8 cellular contexts compared by ENCODE assay signal in genomic region chr2:161063946-161064306, GRCh38.
A peak's percentile ranks its signal among the peaks of the same experiment; 100 is the strongest.
DNase-seq lines count a peak whose midpoint lies in the region; ATAC-seq and TF ChIP-seq lines count a peak whose summit lies in the region.

No MANE protein-coding gene starts in this region.

- H3K36me3 Mint-ChIP-seq in HFFc6 (ENCODE audit: low read depth), result no peaks in the 10 kb centered on the region

- WGBS in upper lobe of left lung, 2 donors, result 15 to 23% methylated on average over 2 of the region's 2 CpGs

- no peak overlapping the region for H3K27ac Mint-ChIP-seq in HFFc6

- H3K4me3 ChIP-seq in muscle layer of colon (ENCODE audit: low read depth in 1 of 2, low read length in 2 of 2), result no peak overlapping the region
- no peak overlapping the region for H3K4me3 ChIP-seq in upper lobe of left lung

- H3K36me3 ChIP-seq in KOPT-K1 (ENCODE audit: insufficient read depth, low read length) (no peaks in the 10 kb centered on the region), muscle layer of colon (ENCODE audit: insufficient read depth, low read length) (no peaks in the 10 kb centered on the region), upper lobe of left lung (no peaks in the 10 kb centered on the region)

- no peak overlapping the region; the same call in 1 of the 2 replicates for H3K4me3 Mint-ChIP-seq in HFFc6

- ATAC-seq in GM18873 (IDR thresholded peaks at IDR 0.05; ENCODE audit: low FRiP score, unreplicated experiment) (peak; percentile 35), upper lobe of left lung (ENCODE audit: low FRiP score in 2 of 2) (no peak)

- H3K4me1 Mint-ChIP-seq in HFFc6 (ENCODE audit: low read depth), result peaks cover 13% of the 10 kb centered on the region

- H3K27me3 Mint-ChIP-seq in HFFc6 (ENCODE audit: insufficient read depth), result peaks cover 2% of the 10 kb centered on the region

- H3K4me1 ChIP-seq in muscle layer of colon (ENCODE audit: insufficient read depth, low read length), result peaks cover 13% of the 10 kb centered on the region
- H3K4me1 ChIP-seq in upper lobe of left lung, result peaks cover 0 to 7% (median 5%) of the 10 kb centered on the region in 4 donors

- peak; percentile 74 for TF ChIP-seq CTCF in HFFc6 (IDR thresholded peaks at IDR 0.05)
- no peak for TF ChIP-seq CTCF in upper lobe of left lung (IDR thresholded peaks at IDR 0.05)

- H3K9ac ChIP-seq in muscle layer of colon (ENCODE audit: low read length), result peak overlapping the region; percentile 8

- H3K27me3 ChIP-seq in muscle layer of colon (ENCODE audit: control insufficient read depth in 1 of 2, insufficient read depth in 2 of 2, low read length in 2 of 2) (no peaks in the 10 kb centered on the region), upper lobe of left lung (no peaks in the 10 kb centered on the region)

- DNase-seq in HFFc6, result no peak
- no peak for DNase-seq in upper lobe of left lung
- no peak for DNase-seq in D341Med (ENCODE audit: low spot score)
- DNase-seq in NCI-H2196 (lab: John Stamatoyannopoulos, UW; ENCODE audit: unreplicated experiment), result no peak
- no peak for DNase-seq in occipital lobe (lab: John Stamatoyannopoulos, UW)

- TF ChIP-seq POLR2A in upper lobe of left lung (IDR thresholded peaks at IDR 0.05), result no peak

- H3K9me3 ChIP-seq in KOPT-K1 (ENCODE audit: insufficient read depth, low read length, poor library complexity, severe bottlenecking), result no peaks in the 10 kb centered on the region
- H3K9me3 ChIP-seq in muscle layer of colon (ENCODE audit: low read length), result no peaks in the 10 kb centered on the region
- no peaks in the 10 kb centered on the region for H3K9me3 ChIP-seq in upper lobe of left lung

- no peaks in the 10 kb centered on the region for H3K9me3 Mint-ChIP-seq in HFFc6

- peak overlapping the region; percentile 59 for H3K27ac ChIP-seq in KOPT-K1 (ENCODE audit: low read depth, low read length, poor library complexity, severe bottlenecking)
- no peak overlapping the region for H3K27ac ChIP-seq in muscle layer of colon (ENCODE audit: low read depth, low read length)
- H3K27ac ChIP-seq in upper lobe of left lung, result no peak overlapping the region

- no peak for TF ChIP-seq EP300 in upper lobe of left lung (IDR thresholded peaks at IDR 0.05)
